Comparison of ENCODE assay signal across 1 cellular context in genomic region chr2:240960309-240960962, GRCh38.
TF ChIP-seq lines count a peak whose summit lies in the region.

No MANE protein-coding gene starts in this region.

TF ChIP-seq in GM23338, 12 proteins besides CTCF, POLR2A, EP300 and RAD21 (continued from another document):
- TF ChIP-seq ZNF462 (CRISPR knock-in tag; IDR thresholded peaks at IDR 0.05) = no peak
- no peak for TF ChIP-seq POLR2AphosphoS5 (IDR thresholded peaks at IDR 0.05; ENCODE audit: low read depth)
- TF ChIP-seq NANOG (IDR thresholded peaks at IDR 0.05; ENCODE audit: borderline replicate concordance) = no peak
- no peak for TF ChIP-seq ZNF331 (CRISPR knock-in tag; IDR thresholded peaks at IDR 0.05; ENCODE audit: low read depth)
- TF ChIP-seq EZH2phosphoT487 (IDR thresholded peaks at IDR 0.05; ENCODE audit: unreplicated experiment) = no peak
- no peak for TF ChIP-seq ZNF114 (CRISPR knock-in tag; IDR thresholded peaks at IDR 0.05)
- no peak for TF ChIP-seq ETS1 (IDR thresholded peaks at IDR 0.05)
- no peak for TF ChIP-seq JUNB (IDR thresholded peaks at IDR 0.05; ENCODE audit: unreplicated experiment)
- TF ChIP-seq REST (IDR thresholded peaks at IDR 0.05; ENCODE audit: unreplicated experiment) = no peak
- TF ChIP-seq EZH2 (IDR thresholded peaks at IDR 0.05; ENCODE audit: low read depth, unreplicated experiment) = no peak
- no peak for TF ChIP-seq CREB1 (CRISPR knock-in tag; IDR thresholded peaks at IDR 0.05; ENCODE audit: low read depth)
